8 cellular contexts compared by ENCODE assay signal in the genomic region with DNA sequence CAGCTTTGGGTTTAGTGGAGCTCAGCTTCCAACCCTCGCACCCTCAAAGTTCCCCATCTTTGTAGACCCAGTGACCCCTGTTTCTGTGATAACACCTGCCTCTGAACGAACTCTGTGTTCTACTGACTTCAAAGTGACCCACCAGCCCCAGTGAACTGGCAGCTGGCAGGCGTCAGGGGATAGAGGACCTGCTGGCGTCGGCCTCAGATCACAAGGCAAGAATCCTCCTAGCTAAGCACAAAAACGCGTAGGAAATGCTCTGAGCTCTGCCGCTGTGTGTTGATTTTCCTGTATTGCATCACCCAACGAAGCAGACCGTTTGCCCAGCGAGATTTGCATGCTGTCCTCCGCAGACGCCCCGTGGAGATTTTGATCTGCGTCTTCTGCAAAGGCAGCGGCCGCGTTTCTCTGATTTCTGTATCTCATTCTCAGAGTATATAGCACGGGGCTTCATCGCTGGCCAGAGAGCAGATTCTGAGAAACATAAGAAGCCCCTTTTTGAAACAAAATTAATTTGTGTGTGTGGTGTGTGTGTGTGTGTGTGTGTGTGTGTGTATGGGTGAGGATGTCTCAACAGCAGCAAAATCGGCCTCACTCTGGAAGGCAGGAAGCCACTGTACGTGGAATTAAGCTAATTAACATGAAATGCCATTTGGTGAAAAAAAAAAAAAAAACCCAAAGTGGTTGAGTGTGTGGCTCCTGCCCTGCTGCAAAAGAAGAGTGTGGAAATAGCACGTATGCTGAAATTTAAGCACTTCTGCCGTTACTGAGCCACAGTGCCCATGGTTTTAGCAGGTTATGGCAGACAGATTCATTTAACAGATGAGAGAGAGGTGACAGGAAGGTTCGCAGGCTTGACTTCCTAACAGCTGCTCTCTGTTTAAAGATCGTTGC. TPM values are rescaled to one million over a fixed set of nuclear protein-coding genes. Genes with fewer than 3 reads are reported as not detected.
DNase-seq lines count a peak whose midpoint lies in the region; ATAC-seq, FAIRE-seq and TF ChIP-seq lines count a peak whose summit lies in the region.

No MANE protein-coding gene starts in this region.

- CTCF ChIA-PET in GM12878 (lab: Yijun Ruan, JAX), result no interaction called here

- BruUV-seq in GM12878 (replicated peaks; lab: Mats Ljungman, UMichigan), result TSS peak; percentile 98

- under 1% methylated on average over 26 of the region's 26 CpGs for WGBS in GM12878 (ENCODE audit: insufficient coverage, insufficient replicate concordance, low lambda C conversion rate, missing lambda C conversion rate)

- peak; percentile 78 to 88; a peak in 2 of 4 replicates for TF ChIP-seq EP300 in GM12878 (IDR thresholded peaks at IDR 0.05; ENCODE audit: borderline replicate concordance in 1 of 2, control insufficient read depth in 1 of 2, low read depth in 2 of 2, low read length in 2 of 2)

- H3K27me3 ChIP-seq in GM12878 (replicated peaks in 1 of 2; ENCODE audit: control insufficient read depth in 2 of 2, insufficient read depth in 2 of 2, low read length in 1 of 2), result no peaks in the 10 kb centered on the region

- no peaks in the 10 kb centered on the region for H4K20me1 ChIP-seq in GM12878 (ENCODE audit: control insufficient read depth, insufficient read depth)

- DNase-seq in SK-N-MC (ENCODE audit: low read depth, low spot score), result peak; percentile 60
- peak; percentile 90 for DNase-seq in GM12878 (ENCODE audit: low read depth, low spot score)
- peak; percentile 92 for DNase-seq in islet precursor cell
- DNase-seq in stimulated activated CD4-positive, alpha-beta T cell treated with anti-CD3 and anti-CD28 coated beads, Interleukin-1b, Interleukin-23, amount 100 ng/mL, for 24 hours (ENCODE audit: low read depth in 4 of 4, low spot score in 1 of 4), result peak; percentile 48 to 60 (median 49)
- DNase-seq in NCI-H187 (lab: John Stamatoyannopoulos, UW), result no peak
- no peak for DNase-seq in cerebellar nuclear complex (lab: John Stamatoyannopoulos, UW)

- peak overlapping the region; percentile 98 for H3K27ac ChIP-seq in SK-N-MC
- H3K27ac ChIP-seq in GM12878 (ENCODE audit: control insufficient read depth, insufficient read depth), result peak overlapping the region; percentile 96

- H3K4me3 ChIP-seq in SK-N-MC (peak overlapping the region; percentile 68), GM12878 (peak overlapping the region; percentile 68)

- RAD21 ChIA-PET in GM12878 (lab: Charles Lee; ENCODE audit: unreplicated experiment), result no interaction called here

- TF ChIP-seq CTCF in GM12878 (IDR thresholded peaks at IDR 0.05 in 2 of 3, conservative IDR thresholded peaks at IDR 0.05 in 1 of 3; ENCODE audit: control insufficient read depth in 2 of 3, extremely low read depth in 1 of 3, insufficient read depth in 1 of 3, low read depth in 3 of 3, low read length in 3 of 3), result peak; percentile 14 to 20 (median 17); a peak in 1 of 6 replicates

- intact Hi-C loops in GM12878 (cut with micrococcal nuclease; ENCODE audit: unreplicated experiment), result loop anchor here (1.0 to 5.0 kb wide), 5 partner anchors 14 to 100 kb away; partner anchors contain the start of gene P2RY8

- H3K9ac ChIP-seq in SK-N-MC (ENCODE audit: insufficient read length) (peak overlapping the region; percentile 72), GM12878 (ENCODE audit: control insufficient read depth, insufficient read depth, low read length) (peak overlapping the region; percentile 56)

- H3K9me3 ChIP-seq in SK-N-MC (ENCODE audit: low read depth, low read length), result 0 out of 2 replicates have a peak, but pooled peaks cover 3% of the 10 kb centered on the region
- H3K9me3 ChIP-seq in GM12878 (replicated peaks; ENCODE audit: control insufficient read depth, insufficient read depth, low read length), result peaks cover 5% of the 10 kb centered on the region

- peak overlapping the region; percentile 73 for H3K4me2 ChIP-seq in GM12878 (ENCODE audit: control insufficient read depth, insufficient read depth)

- TF ChIP-seq RAD21 in GM12878 (IDR thresholded peaks at IDR 0.05; ENCODE audit: insufficient read depth, low read depth, low read length), result peak; percentile 36; the same call in 1 of the 2 replicates

- peaks cover 59% of the 10 kb centered on the region for H3K4me1 ChIP-seq in GM12878 (ENCODE audit: control insufficient read depth, insufficient read depth, low read length)

- no peak overlapping the region for H2AFZ ChIP-seq in GM12878 (ENCODE audit: control insufficient read depth, low read depth, low read length)

- ATAC-seq in GM18498 (IDR thresholded peaks at IDR 0.05; ENCODE audit: unreplicated experiment) (peak; percentile 60), HG02885 (IDR thresholded peaks at IDR 0.05; ENCODE audit: poor library complexity, unreplicated experiment) (peak; percentile 51), GM12878 (peak; percentile 76)

- POLR2A ChIA-PET in GM12878 (lab: Charles Lee), result no interaction called here

- SMC1A ChIA-PET in GM12878 (lab: Charles Lee; ENCODE audit: uncharacterized antibody, unreplicated experiment), result no interaction called here

- peaks cover 39% of the 10 kb centered on the region for H3K79me2 ChIP-seq in GM12878 (ENCODE audit: control insufficient read depth, insufficient read depth, low read length)

- in situ Hi-C loops in GM12878 (cut with MboI), result no loop called here

- H3K36me3 ChIP-seq in SK-N-MC (ENCODE audit: insufficient read depth, low read length) (no peaks in the 10 kb centered on the region), GM12878 (ENCODE audit: control insufficient read depth in 2 of 2, insufficient read depth in 2 of 2, low read length in 1 of 2) (peaks cover 8 to 16% of the 10 kb centered on the region in 2 experiments; a peak in 3 of 4 replicates)

- TF ChIP-seq POLR2A in GM12878 (IDR thresholded peaks at IDR 0.05; ENCODE audit: low read depth, low read length), result peak; percentile 77

- FAIRE-seq in GM12878 (lab: Jason Lieb, UNC), result peak; percentile 69

TF ChIP-seq in GM12878, 131 proteins besides CTCF, POLR2A, EP300 and RAD21 (continues in another document):
- TF ChIP-seq MYB (IDR thresholded peaks at IDR 0.05; ENCODE audit: borderline replicate concordance, low read depth, low read length), result peak; percentile 89
- TF ChIP-seq MXI1 (IDR thresholded peaks at IDR 0.05; ENCODE audit: low read depth, low read length), result peak; percentile 62
- TF ChIP-seq FOS (IDR thresholded peaks at IDR 0.05; ENCODE audit: borderline replicate concordance, extremely low read depth, insufficient read length), result no peak
- TF ChIP-seq SREBF1 (IDR thresholded peaks at IDR 0.05; ENCODE audit: low read length), result no peak
- no peak for TF ChIP-seq ZNF217 (IDR thresholded peaks at IDR 0.05)
- no peak for TF ChIP-seq BRCA1 (IDR thresholded peaks at IDR 0.05; ENCODE audit: low read depth, low read length)
- no peak for TF ChIP-seq ZSCAN29 (IDR thresholded peaks at IDR 0.05)
- peak; percentile 77 for TF ChIP-seq ZNF384 (IDR thresholded peaks at IDR 0.05; ENCODE audit: borderline replicate concordance, low read depth, low read length)
- TF ChIP-seq HDGF (IDR thresholded peaks at IDR 0.05), result peak; percentile 25; the same call in 1 of the 2 replicates
- peak; percentile 92 for TF ChIP-seq NBN (IDR thresholded peaks at IDR 0.05)
- TF ChIP-seq TCF12 (IDR thresholded peaks at IDR 0.05; ENCODE audit: low read depth, low read length), result peak; percentile 94
- TF ChIP-seq GABPA (IDR thresholded peaks at IDR 0.05; ENCODE audit: low read depth), result no peak

RNA-seq across cellular contexts. Expression of gene ASMTL, which starts 29.2 kb away (rescaled TPM):
- total RNA-seq in GM12878 (2013; cell fraction: nucleolus; rRNA removed), result 32.4 and 34.7 TPM in 2 replicates
- total RNA-seq in GM12878 (2014; rRNA removed), result 21.7 and 32.2 TPM in 2 replicates
- 15.5 and 18.1 TPM in 2 replicates for total RNA-seq in GM12878 (2014; rRNA removed; fragmentation: Illumina TruSeq; extraction: Trizol)
- 46.6 and 46.8 TPM in 2 replicates for total RNA-seq in GM12878 (2021)
- polyA plus RNA-seq in GM12878 (2011; ENCODE audit: low read depth), result 14.8 TPM
- 24.5 and 51.9 TPM in 2 replicates for polyA plus RNA-seq in GM12878 (2011; rRNA removed)
- 54.2 and 67.8 TPM in 2 replicates for polyA plus RNA-seq in GM12878 (2011; cell fraction: cytosol; rRNA removed)
- polyA plus RNA-seq in GM12878 (2011; cell fraction: nucleus; rRNA removed), result 97.6 and 127 TPM in 2 replicates
- 42.3 and 47.5 TPM in 2 replicates for polyA plus RNA-seq in GM12878 (2012)
- 8.5 and 14.3 TPM in 2 replicates for polyA plus RNA-seq in GM12878 (2014; fragmentation: Illumina TruSeq; extraction: Trizol)
- 1 to 10 TPM; 1.6 to 3.8 TPM for polyA plus RNA-seq in GM12878 (2014; fragmentation: Nextera tagmentation; extraction: Ambion mirVana)
- polyA plus RNA-seq in GM12878 (2014; rRNA removed), result 44.6 and 48.4 TPM in 2 replicates
- polyA plus RNA-seq in GM12878 (2016; fragmentation: Nextera tagmentation; extraction: Ambion mirVana), result 10 to 100 TPM; 32.1 to 34.4 TPM
- polyA minus RNA-seq in GM12878 (2011; rRNA and poly(A)+ RNA removed), result 31.2 and 53.8 TPM in 2 replicates
- 20.7 and 21.2 TPM in 2 replicates for polyA minus RNA-seq in GM12878 (2011; cell fraction: cytosol; rRNA and poly(A)+ RNA removed)
- 17.2 and 27.9 TPM in 2 replicates for polyA minus RNA-seq in GM12878 (2011; cell fraction: nucleus; rRNA and poly(A)+ RNA removed)

RNA-seq across cellular contexts. Expression of gene P2RY8, which starts 55.1 kb away (rescaled TPM):
- 85.1 and 89.7 TPM in 2 replicates for total RNA-seq in GM12878 (2013; cell fraction: nucleolus; rRNA removed)
- 34.0 and 44.7 TPM in 2 replicates for total RNA-seq in GM12878 (2014; rRNA removed)
- 28.8 and 29.7 TPM in 2 replicates for total RNA-seq in GM12878 (2014; rRNA removed; fragmentation: Illumina TruSeq; extraction: Trizol)
- 61.3 and 61.8 TPM in 2 replicates for total RNA-seq in GM12878 (2021)
- 30.9 TPM for polyA plus RNA-seq in GM12878 (2011; ENCODE audit: low read depth)
- 20.4 and 31.1 TPM in 2 replicates for polyA plus RNA-seq in GM12878 (2011; rRNA removed)
- polyA plus RNA-seq in GM12878 (2011; cell fraction: cytosol; rRNA removed), result 41.3 and 52.8 TPM in 2 replicates
- polyA plus RNA-seq in GM12878 (2011; cell fraction: nucleus; rRNA removed), result 29.2 and 35.1 TPM in 2 replicates
- 41.7 and 45.3 TPM in 2 replicates for polyA plus RNA-seq in GM12878 (2012)
- 27.5 and 30.5 TPM in 2 replicates for polyA plus RNA-seq in GM12878 (2014; fragmentation: Illumina TruSeq; extraction: Trizol)
- polyA plus RNA-seq in GM12878 (2014; fragmentation: Nextera tagmentation; extraction: Ambion mirVana), result 1 to 10 TPM; 2.0 to 4.0 TPM
- 41.8 and 49.0 TPM in 2 replicates for polyA plus RNA-seq in GM12878 (2014; rRNA removed)
- polyA plus RNA-seq in GM12878 (2016; fragmentation: Nextera tagmentation; extraction: Ambion mirVana), result 10 to 100 TPM; 62.7 to 64.4 TPM
- polyA minus RNA-seq in GM12878 (2011; rRNA and poly(A)+ RNA removed), result 37.7 and 60.0 TPM in 2 replicates
- 26.7 and 36.8 TPM in 2 replicates for polyA minus RNA-seq in GM12878 (2011; cell fraction: cytosol; rRNA and poly(A)+ RNA removed)
- 20.7 and 34.7 TPM in 2 replicates for polyA minus RNA-seq in GM12878 (2011; cell fraction: nucleus; rRNA and poly(A)+ RNA removed)

Comparison
In these comparisons a context has a peak if more than half of its experiments do, and no peak if none do; other contexts are left out.
1. DNase-seq: peak in SK-N-MC (single experiment), GM12878 (single experiment), islet precursor cell (single experiment) and stimulated activated CD4-positive, alpha-beta T cell treated with anti-CD3 and anti-CD28 coated beads, Interleukin-1b, Interleukin-23, amount 100 ng/mL, for 24 hours (4 of 4); none in NCI-H187 (0 of 2) and cerebellar nuclear complex (0 of 2).
2. Peak in every context shown above with its lines, with median percentiles within 50 percentile points of each other: ATAC-seq.